In the genomic region with DNA sequence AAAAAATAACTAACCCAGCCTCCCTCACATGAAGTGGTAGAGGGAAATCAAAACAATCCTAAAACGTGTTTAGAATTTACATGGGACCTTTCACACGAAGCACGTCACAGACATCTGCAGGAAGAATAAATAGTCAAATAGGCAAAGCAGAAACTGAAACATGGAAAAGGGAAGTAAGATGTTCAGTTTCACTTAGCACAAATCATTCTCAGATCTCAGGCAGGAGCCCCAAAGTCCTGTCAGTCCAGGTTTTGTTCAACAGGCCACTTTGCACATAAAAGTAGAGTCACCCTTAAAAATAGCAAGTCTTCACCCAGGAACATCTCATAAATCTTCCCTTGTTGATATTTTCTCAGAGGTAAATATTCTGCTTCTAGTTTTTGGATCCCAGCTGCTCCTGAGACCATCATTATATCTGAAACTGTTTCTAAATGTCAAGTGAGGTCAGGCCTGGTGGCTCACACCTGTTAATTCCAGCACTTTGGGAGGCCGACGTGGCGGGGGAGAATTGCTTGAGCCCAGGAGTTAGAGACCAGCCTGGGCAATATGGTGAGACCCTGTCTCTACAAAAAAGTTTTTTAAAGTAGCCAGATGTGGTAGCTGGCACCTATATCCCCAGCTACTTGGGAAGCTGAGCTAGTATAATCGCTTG, we compare ENCODE assay signal across 9 cellular contexts. TPM values are rescaled to one million over a fixed set of nuclear protein-coding genes. Genes with fewer than 3 reads are reported as not detected.
DNase-seq lines count a peak whose midpoint lies in the region; ATAC-seq and TF ChIP-seq lines count a peak whose summit lies in the region.
"Had no signal": no experiment of that assay in that cellular context is flagged by ENCODE, and none has a peak within 500 bp of the region (broad histone marks: within the 10 kb centered on the region; RNA-seq: fewer than 3 reads in every experiment).

No MANE protein-coding gene starts in this region.

- H3K36me3 Mint-ChIP-seq in osteocyte (ENCODE audit: unreplicated experiment) = peaks cover 3% of the 10 kb centered on the region

- no peaks in the 10 kb centered on the region for H3K9me3 Mint-ChIP-seq in osteocyte (ENCODE audit: unreplicated experiment)

- H3K4me3 ChIP-seq in Peyer's patch = peak overlapping the region in 1 of 4 donors; percentile 4

- peak overlapping the region; percentile 20 for H3K4me3 Mint-ChIP-seq in osteocyte (ENCODE audit: unreplicated experiment)

- no peak for TF ChIP-seq POLR2A in Peyer's patch (IDR thresholded peaks at IDR 0.05)

- H3K4me1 Mint-ChIP-seq in osteocyte (ENCODE audit: unreplicated experiment) = peaks cover 35% of the 10 kb centered on the region

- H3K27ac ChIP-seq in Peyer's patch = peak overlapping the region; percentile 25 to 95 (median 88)
- H3K27ac ChIP-seq: 22Rv1 had no signal

- H3K9me3 ChIP-seq in Peyer's patch = no peaks in the 10 kb centered on the region

- peaks cover 0 to 18% (median 10%) of the 10 kb centered on the region in 4 donors for H3K4me1 ChIP-seq in Peyer's patch

- peak overlapping the region; percentile 40 for H3K27ac Mint-ChIP-seq in osteocyte (ENCODE audit: unreplicated experiment)

- DNase-seq in SIG-M5 treated with dmso at 0.1 percent for 504 hours (lab: John Stamatoyannopoulos, UW; ENCODE audit: unreplicated experiment) = peak; percentile 86
- no peak for DNase-seq in SIG-M5 (lab: John Stamatoyannopoulos, UW)
- DNase-seq in Peyer's patch = peak in 1 of 3 donors; percentile 53
- no peak for DNase-seq in osteocyte (ENCODE audit: extremely low spot score, unreplicated experiment)
- no peak for DNase-seq in NCI-H446 treated with DMSO at 0.1 percent for 48 hours (lab: John Stamatoyannopoulos, UW)
- no peak for DNase-seq in NCI-H774 (lab: John Stamatoyannopoulos, UW)
- DNase-seq in T1000 (lab: John Stamatoyannopoulos, UW) = no peak

- no peaks in the 10 kb centered on the region for H3K36me3 ChIP-seq in Peyer's patch

- no peaks in the 10 kb centered on the region for H3K27me3 ChIP-seq in Peyer's patch

- H3K27me3 Mint-ChIP-seq in osteocyte (ENCODE audit: unreplicated experiment) = no peaks in the 10 kb centered on the region

- ATAC-seq in HG02870 (IDR thresholded peaks at IDR 0.05; ENCODE audit: unreplicated experiment) = peak; percentile 35

- TF ChIP-seq CTCF in Peyer's patch (IDR thresholded peaks at IDR 0.05) (no peak), osteocyte (IDR thresholded peaks at IDR 0.05) (no peak)

RNA-seq across cellular contexts. Expression of a gene that starts 1.9 kb away (rescaled TPM):
- total RNA-seq in Peyer's patch = 100 to 1,000 TPM in 1 of 4 donors, 10 to 100 TPM in 3; 45.4 to 113 (median 48.2) TPM
- 30.3 and 30.7 TPM in 2 replicates for total RNA-seq in osteocyte

RNA-seq across cellular contexts. Expression of a gene that starts 14.9 kb away (rescaled TPM):
- total RNA-seq in Peyer's patch (10 to 100 TPM; 15.4 to 62.7 (median 27.4) TPM), osteocyte (67.2 and 84.3 TPM in 2 replicates)

RNA-seq across cellular contexts. Expression of a gene that starts 56.3 kb away (rescaled TPM):
- 10 to 100 TPM; 31.2 to 90.0 (median 41.7) TPM for total RNA-seq in Peyer's patch
- total RNA-seq in osteocyte = 70.2 and 73.1 TPM in 2 replicates
